In genomic region chr17:82037113-82037888, GRCh38 we compare ENCODE assay signal across 1 cellular context.
A peak's percentile ranks its signal among the peaks of the same experiment; 100 is the strongest.
TF ChIP-seq lines count a peak whose summit lies in the region.

DCXR (minus strand) TSS chr17:82037697; CDS start chr17:82037682, 15 bp downstream.

TF ChIP-seq in K562, 482 proteins besides CTCF, POLR2A, EP300 and RAD21 (continued from another document and continues in another):
- TF ChIP-seq USF1 (CRISPR knock-in tag; IDR thresholded peaks at IDR 0.05) = peak; percentile 28; the same call in 1 of the 2 replicates
- TF ChIP-seq HDAC8 (tag; IDR thresholded peaks at IDR 0.05) = 0 out of 2 replicates have a peak, but pooled peaks have one; percentile 18
- TF ChIP-seq ETV5 (CRISPR knock-in tag; IDR thresholded peaks at IDR 0.05; ENCODE audit: low read depth) = 0 out of 2 replicates have a peak, but pooled peaks have one; percentile 54
- peak; percentile 87 for TF ChIP-seq L3MBTL2 (IDR thresholded peaks at IDR 0.05)
- TF ChIP-seq OTX1 (CRISPR knock-in tag; IDR thresholded peaks at IDR 0.05) = 0 out of 2 replicates have a peak, but pooled peaks have one; percentile 50
- peak in 1 of 2 experiments; percentile 52; a peak in 1 of 4 replicates for TF ChIP-seq TRIM24 (IDR thresholded peaks at IDR 0.05)
- no peak for TF ChIP-seq ZFPM2 (CRISPR knock-in tag; IDR thresholded peaks at IDR 0.05)
- no peak for TF ChIP-seq HIVEP1 (CRISPR knock-in tag; IDR thresholded peaks at IDR 0.05)
- TF ChIP-seq PHF21A (IDR thresholded peaks at IDR 0.05; ENCODE audit: borderline replicate concordance, low read depth) = 0 out of 2 replicates have a peak, but pooled peaks have one; percentile 44
- peak; percentile 58 for TF ChIP-seq FOS (IDR thresholded peaks at IDR 0.05; ENCODE audit: extremely low read depth, insufficient read length)
- TF ChIP-seq ZBTB17 (CRISPR knock-in tag; IDR thresholded peaks at IDR 0.05) = peak; percentile 70; the same call in 1 of the 2 replicates
- TF ChIP-seq, protein P1, sequence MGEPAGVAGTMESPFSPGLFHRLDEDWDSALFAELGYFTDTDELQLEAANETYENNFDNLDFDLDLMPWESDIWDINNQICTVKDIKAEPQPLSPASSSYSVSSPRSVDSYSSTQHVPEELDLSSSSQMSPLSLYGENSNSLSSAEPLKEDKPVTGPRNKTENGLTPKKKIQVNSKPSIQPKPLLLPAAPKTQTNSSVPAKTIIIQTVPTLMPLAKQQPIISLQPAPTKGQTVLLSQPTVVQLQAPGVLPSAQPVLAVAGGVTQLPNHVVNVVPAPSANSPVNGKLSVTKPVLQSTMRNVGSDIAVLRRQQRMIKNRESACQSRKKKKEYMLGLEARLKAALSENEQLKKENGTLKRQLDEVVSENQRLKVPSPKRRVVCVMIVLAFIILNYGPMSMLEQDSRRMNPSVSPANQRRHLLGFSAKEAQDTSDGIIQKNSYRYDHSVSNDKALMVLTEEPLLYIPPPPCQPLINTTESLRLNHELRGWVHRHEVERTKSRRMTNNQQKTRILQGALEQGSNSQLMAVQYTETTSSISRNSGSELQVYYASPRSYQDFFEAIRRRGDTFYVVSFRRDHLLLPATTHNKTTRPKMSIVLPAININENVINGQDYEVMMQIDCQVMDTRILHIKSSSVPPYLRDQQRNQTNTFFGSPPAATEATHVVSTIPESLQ (CRISPR knock-in tag; IDR thresholded peaks at IDR 0.05) = no peak
- no peak for TF ChIP-seq ZNF445 (CRISPR knock-in tag; IDR thresholded peaks at IDR 0.05; ENCODE audit: low read depth)
- no peak for TF ChIP-seq MCM3 (IDR thresholded peaks at IDR 0.05)
- TF ChIP-seq GABPB2 (CRISPR knock-in tag; conservative IDR thresholded peaks at IDR 0.05) = no peak
- 0 out of 2 replicates have a peak, but pooled peaks have one; percentile 69 for TF ChIP-seq NR2C2 (CRISPR knock-in tag; IDR thresholded peaks at IDR 0.05)
- peak; percentile 51; the same call in 1 of the 2 replicates for TF ChIP-seq NR2C2 (tag; IDR thresholded peaks at IDR 0.05)
- TF ChIP-seq ZBTB40 (IDR thresholded peaks at IDR 0.05) = peak; percentile 38; the same call in 1 of the 2 replicates
- TF ChIP-seq ZBTB40 (CRISPR knock-in tag; IDR thresholded peaks at IDR 0.05) = no peak
- no peak for TF ChIP-seq ESRRB (CRISPR knock-in tag; IDR thresholded peaks at IDR 0.05; ENCODE audit: borderline replicate concordance)
- TF ChIP-seq FOXA3 (CRISPR knock-in tag; conservative IDR thresholded peaks at IDR 0.05 in 1 of 2, IDR thresholded peaks at IDR 0.05 in 1 of 2) = peak in 1 of 2 experiments; percentile 29; a peak in 1 of 4 replicates
- TF ChIP-seq KDM5B (IDR thresholded peaks at IDR 0.05; ENCODE audit: insufficient replicate concordance, low read depth, low read length) = peak; percentile 76
- peak; percentile 87 for TF ChIP-seq SAP30 (IDR thresholded peaks at IDR 0.05; ENCODE audit: borderline replicate concordance, insufficient read depth, low read depth, low read length, poor library complexity, severe bottlenecking)
- TF ChIP-seq HMGXB4 (CRISPR knock-in tag; IDR thresholded peaks at IDR 0.05) = peak; percentile 98
- no peak for TF ChIP-seq ZC3H11A (IDR thresholded peaks at IDR 0.05; ENCODE audit: low read depth, low read length)
- no peak for TF ChIP-seq WHSC1 (IDR thresholded peaks at IDR 0.05; ENCODE audit: low read length)
- TF ChIP-seq PKNOX1 (IDR thresholded peaks at IDR 0.05) = peak; percentile 87
- TF ChIP-seq EGR1 (conservative IDR thresholded peaks at IDR 0.05) = peak; percentile 90
- TF ChIP-seq LEF1 (IDR thresholded peaks at IDR 0.05) = peak; percentile 31; the same call in 1 of the 2 replicates
- 0 out of 2 replicates have a peak, but pooled peaks have one; percentile 66 for TF ChIP-seq ZNF124 (CRISPR knock-in tag; IDR thresholded peaks at IDR 0.05)
- TF ChIP-seq FOXP1 (CRISPR knock-in tag; IDR thresholded peaks at IDR 0.05) = peak; percentile 98
- no peak for TF ChIP-seq BACH1 (tag; IDR thresholded peaks at IDR 0.05)
